In genomic region chr15:74127255-74127953, GRCh38 we compare ENCODE assay signal across 8 cellular contexts.
DNase-seq lines count a peak whose midpoint lies in the region; ATAC-seq and TF ChIP-seq lines count a peak whose summit lies in the region.

No MANE protein-coding gene starts in this region.

- peak overlapping the region; percentile 79 for H3K4me3 Mint-ChIP-seq in nephron progenitor cell
- H3K4me3 Mint-ChIP-seq in stimulated activated memory B cell treated with anti-CD40 and anti-IgM and Interleukin-4, amounts not matched to agents 10 μg/mL and 1 μg/mL and 100 μg/mL, for 72 hours = peak overlapping the region; percentile 44

- DNase-seq in GDM1 (lab: John Stamatoyannopoulos, UW) (peak; percentile 81), KG1 (lab: John Stamatoyannopoulos, UW) (peak; percentile 23), RKO (ENCODE audit: low spot score) (peak; percentile 74), fibroblast of peridontal ligament (ENCODE audit: extremely low read depth) (peak; percentile 70), nephron progenitor cell (peak; percentile 99)
- DNase-seq in activated T-helper 1 cell treated with anti-CD3 and anti-CD28 coated beads, Interleukin-2, amount 50 U/mL, for 16 hours (ENCODE audit: low read depth in 1 of 2, low spot score in 1 of 2) = peak; percentile 68 to 76

- H3K27ac Mint-ChIP-seq in nephron progenitor cell = no peak overlapping the region
- H3K27ac Mint-ChIP-seq in stimulated activated memory B cell treated with anti-CD40 and anti-IgM and Interleukin-4, amounts not matched to agents 10 μg/mL and 1 μg/mL and 100 μg/mL, for 72 hours = no peak overlapping the region

- H3K9me3 Mint-ChIP-seq in nephron progenitor cell = peaks cover 8% of the 10 kb centered on the region
- H3K9me3 Mint-ChIP-seq in stimulated activated memory B cell treated with anti-CD40 and anti-IgM and Interleukin-4, amounts not matched to agents 10 μg/mL and 1 μg/mL and 100 μg/mL, for 72 hours = no peaks in the 10 kb centered on the region

- ATAC-seq in stimulated activated memory B cell treated with anti-CD40 and anti-IgM and Interleukin-4, amounts not matched to agents 10 μg/mL and 1 μg/mL and 100 μg/mL, for 72 hours = peak; percentile 89
- no peak for ATAC-seq in GM18520 (IDR thresholded peaks at IDR 0.05; ENCODE audit: unreplicated experiment)

- H3K27me3 Mint-ChIP-seq in nephron progenitor cell (ENCODE audit: low read depth, poor library complexity) = peaks cover 69% of the 10 kb centered on the region
- peaks cover 58% of the 10 kb centered on the region for H3K27me3 Mint-ChIP-seq in stimulated activated memory B cell treated with anti-CD40 and anti-IgM and Interleukin-4, amounts not matched to agents 10 μg/mL and 1 μg/mL and 100 μg/mL, for 72 hours

- peaks cover 73% of the 10 kb centered on the region for H3K4me1 Mint-ChIP-seq in nephron progenitor cell
- H3K4me1 Mint-ChIP-seq in stimulated activated memory B cell treated with anti-CD40 and anti-IgM and Interleukin-4, amounts not matched to agents 10 μg/mL and 1 μg/mL and 100 μg/mL, for 72 hours = peaks cover 60% of the 10 kb centered on the region

- peak; percentile 97 for TF ChIP-seq CTCF in nephron progenitor cell (IDR thresholded peaks at IDR 0.05)

- peaks cover 5% of the 10 kb centered on the region for H3K36me3 Mint-ChIP-seq in nephron progenitor cell (ENCODE audit: low read depth)
- H3K36me3 Mint-ChIP-seq in stimulated activated memory B cell treated with anti-CD40 and anti-IgM and Interleukin-4, amounts not matched to agents 10 μg/mL and 1 μg/mL and 100 μg/mL, for 72 hours = no peaks in the 10 kb centered on the region

Comparison
In these comparisons a context has a peak if more than half of its experiments do, and no peak if none do; other contexts are left out.
1. DNase-seq: peak in every context shown above with its lines; median percentile 99 in nephron progenitor cell; 81 in GDM1; 74 in RKO; 72 in activated T-helper 1 cell treated with anti-CD3 and anti-CD28 coated beads, Interleukin-2, amount 50 U/mL, for 16 hours; 70 in fibroblast of peridontal ligament; 23 in KG1.